Comparison of ENCODE assay signal across 11 cellular contexts in genomic region chr2:86223682-86224560, GRCh38. TPM values are rescaled to one million over a fixed set of nuclear protein-coding genes. Genes with fewer than 3 reads are reported as not detected.
A peak's percentile ranks its signal among the peaks of the same experiment; 100 is the strongest.
DNase-seq lines count a peak whose midpoint lies in the region; ATAC-seq and TF ChIP-seq lines count a peak whose summit lies in the region.
"Had no signal": no experiment of that assay in that cellular context is flagged by ENCODE, and none has a peak within 500 bp of the region (broad histone marks: within the 10 kb centered on the region; RNA-seq: fewer than 3 reads in every experiment).

No MANE protein-coding gene starts in this region.

- TF ChIP-seq CTCF in activated CD8-positive, alpha-beta T cell treated with anti-CD3 and anti-CD28 coated beads for 36 hours (IDR thresholded peaks at IDR 0.05) = no peak
- TF ChIP-seq CTCF in mammary epithelial cell (conservative IDR thresholded peaks at IDR 0.05 in 1 of 2, IDR thresholded peaks at IDR 0.05 in 1 of 2; ENCODE audit: extremely low read depth in 1 of 2, insufficient read depth in 1 of 2, low read depth in 1 of 2, low read length in 2 of 2) = no peak
- no peak for TF ChIP-seq CTCF in testis (IDR thresholded peaks at IDR 0.05)
- no peak for TF ChIP-seq CTCF in BE2C (IDR thresholded peaks at IDR 0.05; ENCODE audit: low read depth, low read length)

- intact Hi-C loops in activated CD8-positive, alpha-beta T cell treated with anti-CD3 and anti-CD28 coated beads for 36 hours (cut with micrococcal nuclease) = loop anchor here (5.0 kb wide), 1 partner anchor 143 kb away; no protein-coding TSS in a partner anchor
- intact Hi-C loops in mammary epithelial cell (cut with micrococcal nuclease) = loop anchor here (10.0 kb wide), 1 partner anchor 221 kb away; the partner anchor contains the start of gene KDM3A
- intact Hi-C loops in left colon (cut with DNase I, micrococcal nuclease) = loop anchor here in 1 of 2 donors (5.0 kb wide), 1 partner anchor 143 kb away; no protein-coding TSS in a partner anchor
- intact Hi-C loops in testis (cut with DNase I; ENCODE audit: low total_unique reads) = loop anchor here (10.0 kb wide), 1 partner anchor 141 kb away; no protein-coding TSS in a partner anchor

- no peaks in the 10 kb centered on the region for H3K79me2 ChIP-seq in mammary epithelial cell (ENCODE audit: insufficient read depth, low read length)

- H3K4me3 ChIP-seq in mammary epithelial cell (replicated peaks in 1 of 3; ENCODE audit: insufficient read depth in 1 of 3, low read depth in 2 of 3, low read length in 3 of 3) (no peak overlapping the region), testis (no peak overlapping the region), BE2C (ENCODE audit: low read depth, low read length) (no peak overlapping the region)

- no peak for TF ChIP-seq POLR2A in testis (IDR thresholded peaks at IDR 0.05)

- no peaks in the 10 kb centered on the region for H3K27me3 Mint-ChIP-seq in activated CD8-positive, alpha-beta T cell treated with anti-CD3 and anti-CD28 coated beads, Interleukin-2, amount 10 ng/mL, durations not matched to agents 7 days and 5 days (ENCODE audit: low read depth)
- no peaks in the 10 kb centered on the region for H3K27me3 Mint-ChIP-seq in activated CD8-positive, alpha-beta T cell treated with anti-CD3 and anti-CD28 coated beads for 36 hours

- H3K36me3 Mint-ChIP-seq in activated CD8-positive, alpha-beta T cell treated with anti-CD3 and anti-CD28 coated beads, Interleukin-2, amount 10 ng/mL, durations not matched to agents 7 days and 5 days (ENCODE audit: low read depth) = no peaks in the 10 kb centered on the region
- H3K36me3 Mint-ChIP-seq in activated CD8-positive, alpha-beta T cell treated with anti-CD3 and anti-CD28 coated beads for 36 hours (ENCODE audit: low read depth) = no peaks in the 10 kb centered on the region
- H3K36me3 Mint-ChIP-seq: natural killer cell had no signal

- H3K27ac ChIP-seq in mammary epithelial cell (ENCODE audit: insufficient read depth, low read depth, low read length) = no peak overlapping the region
- peak overlapping the region; percentile 64 to 78 for H3K27ac ChIP-seq in testis

- H3K36me3 ChIP-seq in mammary epithelial cell (ENCODE audit: insufficient read depth, low read length) = no peaks in the 10 kb centered on the region
- no peaks in the 10 kb centered on the region for H3K36me3 ChIP-seq in testis (ENCODE audit: low read depth, missing control alignments)
- no peaks in the 10 kb centered on the region for H3K36me3 ChIP-seq in BE2C

- peak overlapping the region; percentile 87 for H3K27ac Mint-ChIP-seq in activated CD8-positive, alpha-beta T cell treated with anti-CD3 and anti-CD28 coated beads, Interleukin-2, amount 10 ng/mL, durations not matched to agents 7 days and 5 days
- H3K27ac Mint-ChIP-seq in activated CD8-positive, alpha-beta T cell treated with anti-CD3 and anti-CD28 coated beads for 36 hours = no peak overlapping the region
- H3K27ac Mint-ChIP-seq: natural killer cell had no signal

- no peaks in the 10 kb centered on the region for H4K20me1 ChIP-seq in mammary epithelial cell (ENCODE audit: insufficient read depth, low read length)

- in situ Hi-C loops in mammary epithelial cell (cut with MboI; ENCODE audit: low sequenced_read_pairs in 2 of 2) = loop anchor here in 1 of 2 donors (25.0 kb wide), 1 partner anchor 138 kb away; no protein-coding TSS in a partner anchor

- H3K4me1 ChIP-seq in mammary epithelial cell (ENCODE audit: insufficient read depth, low read length) (no peaks in the 10 kb centered on the region), testis (peaks cover 49% of the 10 kb centered on the region), BE2C (no peaks in the 10 kb centered on the region)

- CTCF ChIA-PET in activated CD8-positive, alpha-beta T cell treated with anti-CD3 and anti-CD28 coated beads, Interleukin-2, amount 10 ng/mL, durations not matched to agents 7 days and 5 days (lab: Charles Lee) = interaction anchor here (1.5 kb wide), 1 partner anchor 24 kb away, joined by 4 read pairs; the partner anchor contains the start of gene MRPL35
- CTCF ChIA-PET in activated CD8-positive, alpha-beta T cell treated with anti-CD3 and anti-CD28 coated beads for 36 hours (lab: Charles Lee) = interaction anchor here (0.6 to 0.9 kb wide), 2 partner anchors 121 to 218 kb away, joined by 3 read pairs; no protein-coding TSS in a partner anchor
- CTCF ChIA-PET in mammary epithelial cell (lab: Charles Lee; ENCODE audit: low non-redundant PET) = interaction anchor here (0.7 kb wide), 1 partner anchor 181 kb away, joined by 7 read pairs; no protein-coding TSS in a partner anchor

- DNase-seq in activated CD8-positive, alpha-beta T cell treated with anti-CD3 and anti-CD28 coated beads, Interleukin-2, amount 10 ng/mL, durations not matched to agents 7 days and 5 days = no peak
- DNase-seq in activated CD8-positive, alpha-beta T cell treated with anti-CD3 and anti-CD28 coated beads for 36 hours = no peak
- peak; percentile 13 for DNase-seq in mammary epithelial cell
- DNase-seq in left colon = peak in 1 of 2 donors; percentile 47
- DNase-seq in testis = peak; percentile 19
- DNase-seq in BE2C = no peak
- no peak for DNase-seq in NCI-H1105 treated with DMSO at 0.1 percent for 48 hours (lab: John Stamatoyannopoulos, UW)
- DNase-seq: ACHN, natural killer cell, NCI-H2081 treated with DMSO at 0.1 percent for 48 hours had no signal

- peaks cover 25% of the 10 kb centered on the region for H3K4me1 Mint-ChIP-seq in activated CD8-positive, alpha-beta T cell treated with anti-CD3 and anti-CD28 coated beads, Interleukin-2, amount 10 ng/mL, durations not matched to agents 7 days and 5 days (ENCODE audit: low read depth)
- H3K4me1 Mint-ChIP-seq in activated CD8-positive, alpha-beta T cell treated with anti-CD3 and anti-CD28 coated beads for 36 hours (ENCODE audit: low read depth) = peaks cover 11% of the 10 kb centered on the region
- H3K4me1 Mint-ChIP-seq: natural killer cell had no signal

- H3K9me3 Mint-ChIP-seq in activated CD8-positive, alpha-beta T cell treated with anti-CD3 and anti-CD28 coated beads, Interleukin-2, amount 10 ng/mL, durations not matched to agents 7 days and 5 days (ENCODE audit: insufficient read depth) = no peaks in the 10 kb centered on the region
- H3K9me3 Mint-ChIP-seq in activated CD8-positive, alpha-beta T cell treated with anti-CD3 and anti-CD28 coated beads for 36 hours = no peaks in the 10 kb centered on the region
- H3K9me3 Mint-ChIP-seq: natural killer cell had no signal

- no peak overlapping the region for H3K4me3 Mint-ChIP-seq in activated CD8-positive, alpha-beta T cell treated with anti-CD3 and anti-CD28 coated beads, Interleukin-2, amount 10 ng/mL, durations not matched to agents 7 days and 5 days
- no peak overlapping the region for H3K4me3 Mint-ChIP-seq in activated CD8-positive, alpha-beta T cell treated with anti-CD3 and anti-CD28 coated beads for 36 hours
- H3K4me3 Mint-ChIP-seq: natural killer cell had no signal

- dilution Hi-C loops in mammary epithelial cell (cut with HindIII; ENCODE audit: low sequenced_read_pairs) = loop anchor here (5.0 kb wide), 1 partner anchor 78 kb away; no protein-coding TSS in a partner anchor

- H3K4me2 ChIP-seq in mammary epithelial cell (ENCODE audit: insufficient read depth, low read depth, low read length) = no peak overlapping the region

- no TSS peak for BruUV-seq in mammary epithelial cell (replicated peaks; lab: Mats Ljungman, UMichigan)

- H2AFZ ChIP-seq in mammary epithelial cell (ENCODE audit: low read depth, low read length) = no peak overlapping the region

- ATAC-seq in activated CD8-positive, alpha-beta T cell treated with anti-CD3 and anti-CD28 coated beads, Interleukin-2, amount 10 ng/mL, durations not matched to agents 7 days and 5 days = no peak
- no peak for ATAC-seq in activated CD8-positive, alpha-beta T cell treated with anti-CD3 and anti-CD28 coated beads for 36 hours
- peak; percentile 9 for ATAC-seq in left colon
- no peak for ATAC-seq in HG02759 (IDR thresholded peaks at IDR 0.05; ENCODE audit: unreplicated experiment)
- ATAC-seq: natural killer cell had no signal

- no peaks in the 10 kb centered on the region for H3K9me3 ChIP-seq in mammary epithelial cell (replicated peaks; ENCODE audit: insufficient read depth, low read length)
- H3K9me3 ChIP-seq in testis = no peaks in the 10 kb centered on the region
- H3K9me3 ChIP-seq in BE2C = no peaks in the 10 kb centered on the region

- POLR2A ChIA-PET in activated CD8-positive, alpha-beta T cell treated with anti-CD3 and anti-CD28 coated beads, Interleukin-2, amount 10 ng/mL, durations not matched to agents 7 days and 5 days (lab: Charles Lee) = interaction anchor here (2.3 kb wide), 1 partner anchor 218 kb away, joined by 9 read pairs; the partner anchor contains the start of gene KDM3A
- POLR2A ChIA-PET in activated CD8-positive, alpha-beta T cell treated with anti-CD3 and anti-CD28 coated beads for 36 hours (lab: Charles Lee) = no interaction called here

- WGBS in mammary epithelial cell (ENCODE audit: low coverage, missing lambda C conversion rate) = 86% methylated on average over 2 of the region's 2 CpGs
- 67 to 75% methylated on average over 1 to 2 of the region's 2 CpGs for WGBS in testis, 2 donors

- H3K9ac ChIP-seq in mammary epithelial cell (ENCODE audit: insufficient read depth, low read length) = no peak overlapping the region

- H3K27me3 ChIP-seq in mammary epithelial cell (ENCODE audit: insufficient read depth, low read length) = no peaks in the 10 kb centered on the region
- H3K27me3 ChIP-seq in testis = no peaks in the 10 kb centered on the region
- H3K27me3 ChIP-seq in BE2C = no peaks in the 10 kb centered on the region

RNA-seq across cellular contexts. Expression of gene MRPL35, which starts 24.7 kb away (rescaled TPM):
- 10 to 100 TPM; 55.7 to 58.4 TPM for total RNA-seq in activated CD8-positive, alpha-beta T cell treated with anti-CD3 and anti-CD28 coated beads, Interleukin-2, amount 10 ng/mL, durations not matched to agents 7 days and 5 days
- total RNA-seq in activated CD8-positive, alpha-beta T cell treated with anti-CD3 and anti-CD28 coated beads for 36 hours = 10 to 100 TPM; 86.8 to 87.0 TPM
- 10 to 100 TPM; 30.8 to 39.2 TPM for total RNA-seq in mammary epithelial cell
- polyA plus RNA-seq in mammary epithelial cell = 56.4 TPM
- 17.9 TPM for polyA minus RNA-seq in mammary epithelial cell
- 10 to 100 TPM; 62.7 to 81.9 TPM for total RNA-seq in left colon
- total RNA-seq in testis = 10 to 100 TPM; 25.6 to 28.9 TPM
- polyA plus RNA-seq in testis (ENCODE audit: insufficient read depth, low read depth, low replicate concordance) = 38.3 TPM
- 24.3 TPM for polyA plus RNA-seq in BE2C (2012; ENCODE audit: insufficient read depth, insufficient read length, low read depth)

RNA-seq across cellular contexts. Expression of gene IMMT, which starts 28.7 kb away (rescaled TPM):
- 100 to 1,000 TPM; 126 to 132 TPM for total RNA-seq in activated CD8-positive, alpha-beta T cell treated with anti-CD3 and anti-CD28 coated beads, Interleukin-2, amount 10 ng/mL, durations not matched to agents 7 days and 5 days
- total RNA-seq in activated CD8-positive, alpha-beta T cell treated with anti-CD3 and anti-CD28 coated beads for 36 hours = 100 to 1,000 TPM; 143 to 144 TPM
- total RNA-seq in mammary epithelial cell (100 to 1,000 TPM in 1 of 2 donors, 10 to 100 TPM in 1; 78.9 to 102 TPM), left colon (100 to 1,000 TPM; 107 to 137 TPM), testis (10 to 100 TPM; 80.6 to 87.6 TPM)
- polyA plus RNA-seq in mammary epithelial cell (53.3 TPM), testis (ENCODE audit: insufficient read depth, low read depth, low replicate concordance) (99.8 TPM)
- 85.4 TPM for polyA minus RNA-seq in mammary epithelial cell
- polyA plus RNA-seq in BE2C (2012; ENCODE audit: insufficient read depth, insufficient read length, low read depth) = 48.0 TPM

Comparison
In these comparisons a context has a peak if more than half of its experiments do, and no peak if none do; other contexts are left out.
1. DNase-seq: peak in mammary epithelial cell (single experiment) and testis (single experiment); none in activated CD8-positive, alpha-beta T cell treated with anti-CD3 and anti-CD28 coated beads, Interleukin-2, amount 10 ng/mL, durations not matched to agents 7 days and 5 days (single experiment), activated CD8-positive, alpha-beta T cell treated with anti-CD3 and anti-CD28 coated beads for 36 hours (single experiment), BE2C (single experiment) and NCI-H1105 treated with DMSO at 0.1 percent for 48 hours (single experiment).